In the genomic region with DNA sequence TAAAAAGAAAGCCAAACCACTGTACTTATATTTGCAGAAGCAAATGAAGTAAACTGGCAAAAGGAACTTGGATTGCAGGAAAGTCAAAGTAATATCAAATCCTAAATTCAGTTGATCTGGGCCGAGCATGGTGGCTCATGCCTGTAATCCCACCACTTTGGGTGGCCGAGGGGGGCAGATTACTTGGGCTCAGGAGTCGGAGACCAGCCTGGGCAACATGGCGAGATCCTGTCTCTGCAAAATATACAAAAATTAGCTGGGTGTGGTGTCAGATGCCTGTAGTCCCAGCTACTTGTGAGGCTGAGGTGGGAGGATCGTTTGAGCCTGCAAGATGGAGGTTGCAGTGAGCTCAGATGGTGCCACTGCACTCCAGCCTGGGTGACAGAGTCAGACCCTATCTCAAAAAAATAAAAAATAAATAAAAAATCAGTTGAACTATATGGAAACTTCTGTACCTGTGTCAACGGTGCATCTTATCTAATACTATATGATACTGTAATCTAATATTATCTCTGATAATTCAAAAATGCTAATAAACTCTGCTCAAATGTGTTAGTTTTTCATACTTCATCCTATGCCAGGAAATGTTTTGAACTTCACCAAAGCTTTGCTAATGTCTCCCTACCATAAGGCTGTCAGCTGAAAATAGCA, we compare ENCODE assay signal across 37 cellular contexts. TPM values are rescaled to one million over a fixed set of nuclear protein-coding genes. Genes with fewer than 3 reads are reported as not detected.
"Had no signal": no experiment of that assay in that cellular context is flagged by ENCODE, and none has a peak within 500 bp of the region (broad histone marks: within the 10 kb centered on the region; RNA-seq: fewer than 3 reads in every experiment).

No MANE protein-coding gene starts in this region.

- H3K27me3 ChIP-seq: MG63 had no signal

- H3K4me3 ChIP-seq: MG63 had no signal

- H3K27ac ChIP-seq: KMS-11 had no signal

- H3K9ac ChIP-seq: KMS-11 had no signal

- H3K4me2 ChIP-seq: KMS-11 had no signal

- DNase-seq: Karpas-422, Kasumi-1, MG63, MM.1S, MV-4-11, NCI-H1048, NCI-H1092, NCI-H1092 treated with DMSO at 0.1 percent for 48 hours, NCI-H1105, NCI-H1105 treated with DMSO at 0.1 percent for 48 hours, NCI-H1417, NCI-H1417 treated with DMSO at 0.1 percent for 48 hours, NCI-H1436, NCI-H1436 treated with DMSO at 0.1 percent for 48 hours, NCI-H146, NCI-H1694, NCI-H1694 treated with DMSO at 0.1 percent for 48 hours, NCI-H187, NCI-H187 treated with DMSO at 0.1 percent for 48 hours, NCI-H1930, NCI-H2029, NCI-H2029 treated with DMSO at 0.1 percent for 48 hours, NCI-H2081, NCI-H2081 treated with DMSO at 0.1 percent for 48 hours, NCI-H2107, NCI-H2171, NCI-H2171 treated with DMSO at 0.1 percent for 48 hours, NCI-H2227 treated with DMSO at 0.1 percent for 48 hours, NCI-H226, NCI-H345, NCI-H446, NCI-H446 treated with DMSO at 0.1 percent for 48 hours, NCI-H510A, NCI-H510A treated with DMSO at 0.1 percent for 48 hours had no signal

RNA-seq across cellular contexts. Expression of gene CCDC152, which starts 45.0 kb away (rescaled TPM):
- total RNA-seq: MCF 10A, NCI-H460 had no signal
